Comparison of ENCODE assay signal across 8 cellular contexts in the genomic region with DNA sequence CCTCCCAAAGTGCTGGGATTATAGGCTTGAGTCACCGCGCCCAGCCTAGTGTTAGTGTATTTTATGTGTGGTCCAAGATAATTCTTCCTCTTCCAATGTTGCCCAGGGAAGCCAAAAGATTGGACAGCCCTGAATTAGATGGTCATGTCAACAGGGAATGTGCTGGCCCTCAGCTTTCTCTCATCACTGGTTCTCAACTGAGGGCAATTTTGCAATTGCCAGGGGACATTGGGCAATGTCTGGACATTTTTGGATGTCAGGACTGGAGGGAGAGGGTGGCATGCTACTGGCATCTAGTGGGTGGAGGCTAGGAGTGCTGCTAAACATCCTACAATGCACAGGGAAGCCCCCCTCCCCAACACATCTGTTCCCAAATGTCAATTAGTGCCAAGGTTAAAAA.
DNase-seq lines count a peak whose midpoint lies in the region; ATAC-seq and TF ChIP-seq lines count a peak whose summit lies in the region.

No MANE protein-coding gene starts in this region.

- peak; percentile 83 for DNase-seq in M059J (ENCODE audit: low read depth)
- DNase-seq in amniotic epithelial cell (ENCODE audit: low read depth), result peak; percentile 82
- DNase-seq in iris pigment epithelial cell (ENCODE audit: low read depth), result peak; percentile 44
- DNase-seq in transverse colon, result peak; percentile 34
- DNase-seq in activated gamma-delta T cell treated with Interleukin-2 at 50 U/mL for 16 hours, result no peak
- no peak for DNase-seq in activated T-cell treated with anti-CD3 and anti-CD28 coated beads, Interleukin-2, amount 50 U/mL, for 1 hour
- DNase-seq in substantia nigra (lab: John Stamatoyannopoulos, UW), result no peak

- H3K27ac ChIP-seq in transverse colon (peak overlapping the region in 2 of 4 donors; percentile 63 to 72), substantia nigra (ENCODE audit: low read depth, low read length, poor library complexity, severe bottlenecking) (no peak overlapping the region)

- TF ChIP-seq EP300 in transverse colon (IDR thresholded peaks at IDR 0.05; ENCODE audit: low read depth), result no peak

- H3K27me3 ChIP-seq in transverse colon, result no peaks in the 10 kb centered on the region

- TF ChIP-seq CTCF in transverse colon (IDR thresholded peaks at IDR 0.05), result no peak

- no peak for ATAC-seq in HG03460 (IDR thresholded peaks at IDR 0.05; ENCODE audit: unreplicated experiment)

- H3K9me3 ChIP-seq in transverse colon, result no peaks in the 10 kb centered on the region

- no peak for TF ChIP-seq POLR2A in transverse colon (IDR thresholded peaks at IDR 0.05)

- in situ Hi-C loops in transverse colon (cut with MboI; ENCODE audit: low pct_ligation_motif_present in 1 of 4, low pct_unique_long_range_greater_than_20kb in 1 of 4, low sequenced_read_pairs in 3 of 4), result loop anchor here in 3 of 4 donors (10.0 to 25.0 kb wide), 3 partner anchors 256 to 316 kb away; no protein-coding TSS in a partner anchor

- H3K4me1 ChIP-seq in transverse colon, result peaks cover 0 to 20% (median 5%) of the 10 kb centered on the region in 4 donors

- 88% methylated on average over 2 of the region's 2 CpGs; no CpG with 5 or more reads in 1 of the 2 donors for WGBS in transverse colon (ENCODE audit: low coverage in 1 of 2), 2 donors

- intact Hi-C loops in transverse colon (cut with DNase I; ENCODE audit: low total_unique reads), result loop anchor here (5.0 to 10.0 kb wide), 3 partner anchors 36 to 344 kb away; partner anchors contain the start of gene SMG7

- no peaks in the 10 kb centered on the region for H3K36me3 ChIP-seq in transverse colon

- no peak overlapping the region for H3K4me3 ChIP-seq in transverse colon

Comparison
In these comparisons a context has a peak if more than half of its experiments do, and no peak if none do; other contexts are left out.
1. DNase-seq: peak in M059J (single experiment), amniotic epithelial cell (single experiment), iris pigment epithelial cell (single experiment) and transverse colon (single experiment); none in activated gamma-delta T cell treated with Interleukin-2 at 50 U/mL for 16 hours (single experiment), activated T-cell treated with anti-CD3 and anti-CD28 coated beads, Interleukin-2, amount 50 U/mL, for 1 hour (single experiment) and substantia nigra (0 of 49).